ENCODE assay signal across 8 cellular contexts in genomic region chr10:87503892-87504291, GRCh38. TPM values are rescaled to one million over a fixed set of nuclear protein-coding genes. Genes with fewer than 3 reads are reported as not detected.
DNase-seq lines count a peak whose midpoint lies in the region; ATAC-seq and TF ChIP-seq lines count a peak whose summit lies in the region.

No MANE protein-coding gene starts in this region.

- intact Hi-C loops in HCT116 (cut with micrococcal nuclease): no loop called here

- peaks cover 10 to 17% of the 10 kb centered on the region in 2 experiments for H3K4me1 ChIP-seq in HCT116 (ENCODE audit: control insufficient read depth in 1 of 2, insufficient read depth in 2 of 2, low read length in 2 of 2)

- H3K36me3 ChIP-seq in HCT116 (ENCODE audit: control insufficient read depth in 1 of 2, insufficient read depth in 2 of 2, low read length in 2 of 2) (peaks cover 0 to 5% of the 10 kb centered on the region in 2 experiments; a peak in 2 of 4 replicates), brain microvascular endothelial cell (replicated peaks) (peaks cover under 1% of the 10 kb centered on the region)

- no peak overlapping the region for H2AFZ ChIP-seq in HCT116 (ENCODE audit: low read depth, low read length, poor library complexity, severe bottlenecking)

- H3K4me1 Mint-ChIP-seq in mesothelial cell of epicardium: peaks cover 34% of the 10 kb centered on the region

- H3K27ac ChIP-seq in 22Rv1 (peak overlapping the region; percentile 76), HCT116 (ENCODE audit: low read depth, low read length) (peak overlapping the region; percentile 63; the same call in 1 of the 2 replicates), brain microvascular endothelial cell (peak overlapping the region; percentile 71)

- BruUV-seq in HCT116 (replicated peaks; lab: Mats Ljungman, UMichigan): no TSS peak

- no peaks in the 10 kb centered on the region for H3K9me3 Mint-ChIP-seq in mesothelial cell of epicardium

- peak overlapping the region; percentile 84 for H3K4me3 Mint-ChIP-seq in mesothelial cell of epicardium

- peaks cover 8% of the 10 kb centered on the region for H3K27me3 Mint-ChIP-seq in mesothelial cell of epicardium (ENCODE audit: low read depth)

- H3K27ac Mint-ChIP-seq in mesothelial cell of epicardium: peak overlapping the region; percentile 90

- TF ChIP-seq POLR2A in HCT116 (IDR thresholded peaks at IDR 0.05; ENCODE audit: borderline replicate concordance, extremely low read depth, insufficient read depth, insufficient read length): no peak

- in situ Hi-C loops in brain microvascular endothelial cell (cut with HindIII; ENCODE audit: low pct_ligation_motif_present, low sequenced_read_pairs): no loop called here

- H3K36me3 Mint-ChIP-seq in mesothelial cell of epicardium: peaks cover 2% of the 10 kb centered on the region

- peaks cover 31% of the 10 kb centered on the region for H3K79me2 ChIP-seq in HCT116 (ENCODE audit: insufficient read depth, low read length)

- TF ChIP-seq CTCF in 22Rv1 (IDR thresholded peaks at IDR 0.05) (no peak), HCT116 (IDR thresholded peaks at IDR 0.05 in 2 of 3, conservative IDR thresholded peaks at IDR 0.05 in 1 of 3; ENCODE audit: borderline replicate concordance in 1 of 3, insufficient read depth in 1 of 3, low read depth in 2 of 3, low read length in 2 of 3) (no peak), brain microvascular endothelial cell (IDR thresholded peaks at IDR 0.05; ENCODE audit: low read depth, low read length, missing control alignments) (no peak), mesothelial cell of epicardium (IDR thresholded peaks at IDR 0.05; ENCODE audit: unreplicated experiment) (no peak)

- no peaks in the 10 kb centered on the region; the same call in 1 of the 2 replicates for H3K9me2 ChIP-seq in HCT116 (ENCODE audit: insufficient read depth)

- H4K20me1 ChIP-seq in HCT116 (ENCODE audit: insufficient read depth): no peaks in the 10 kb centered on the region

- RAD21 ChIA-PET in HCT116 (lab: Charles Lee; ENCODE audit: low non-redundant PET in 1 of 2, low total read pairs in 2 of 2, uncharacterized antibody in 2 of 2, unreplicated experiment in 2 of 2): no interaction called here

- H3K4me2 ChIP-seq in HCT116 (ENCODE audit: low read length): peak overlapping the region; percentile 91

- POLR2A ChIA-PET in HCT116 (lab: Charles Lee): interaction anchor here (1.3 kb wide), 1 partner anchor 20 kb away, joined by 3 read pairs; no protein-coding TSS in a partner anchor

- H3K4me3 ChIP-seq in HCT116 (replicated peaks in 1 of 2; ENCODE audit: low read depth in 1 of 2, low read length in 2 of 2): peak overlapping the region; percentile 67 to 93
- peak overlapping the region; percentile 92 for H3K4me3 ChIP-seq in brain microvascular endothelial cell (ENCODE audit: low read depth, low read length)

- ATAC-seq in HCT116 (no peak), HG02885 (IDR thresholded peaks at IDR 0.05; ENCODE audit: poor library complexity, unreplicated experiment) (no peak)

- CTCF ChIA-PET in HCT116 (lab: Charles Lee): no interaction called here

- no peaks in the 10 kb centered on the region for H3K9me3 ChIP-seq in HCT116 (ENCODE audit: control insufficient read depth in 1 of 2, insufficient read depth in 1 of 2, low read depth in 1 of 2, low read length in 2 of 2)

- DNase-seq in HCT116 (ENCODE audit: low read depth, low spot score): no peak
- peak; percentile 18 for DNase-seq in brain microvascular endothelial cell
- DNase-seq in mesothelial cell of epicardium (ENCODE audit: low spot score in 2 of 2, unreplicated experiment in 2 of 2): no peak
- DNase-seq in NCI-H2081 treated with DMSO at 0.1 percent for 48 hours (lab: John Stamatoyannopoulos, UW): no peak
- DNase-seq in NCI-H1694 (lab: John Stamatoyannopoulos, UW): no peak
- DNase-seq in NCI-H524 (lab: John Stamatoyannopoulos, UW): no peak

- H3K9ac ChIP-seq in HCT116 (ENCODE audit: low read length): peak overlapping the region; percentile 71

- TF ChIP-seq RAD21 in HCT116 (IDR thresholded peaks at IDR 0.05; ENCODE audit: low read depth): no peak

- H3K27me3 ChIP-seq in HCT116 (ENCODE audit: insufficient read depth, low read length): no peaks in the 10 kb centered on the region
- H3K27me3 ChIP-seq in brain microvascular endothelial cell (replicated peaks): no peaks in the 10 kb centered on the region

TF ChIP-seq in HCT116, 20 proteins besides CTCF, POLR2A, EP300 and RAD21:
- no peak for TF ChIP-seq EZH2phosphoT487 (IDR thresholded peaks at IDR 0.05; ENCODE audit: borderline replicate concordance)

RNA-seq across cellular contexts. Expression of gene MINPP1, which starts 0.8 kb away (rescaled TPM):
- total RNA-seq in HCT116 (2021; ENCODE audit: unreplicated experiment) (22.1 TPM), mesothelial cell of epicardium (22.1 to 23.3 TPM (median 23.2 TPM) in 3 replicates)
- 8.6 and 9.1 TPM in 2 replicates for polyA plus RNA-seq in HCT116 (2012)
